ENCODE assay signal across 30 cellular contexts in the genomic region with DNA sequence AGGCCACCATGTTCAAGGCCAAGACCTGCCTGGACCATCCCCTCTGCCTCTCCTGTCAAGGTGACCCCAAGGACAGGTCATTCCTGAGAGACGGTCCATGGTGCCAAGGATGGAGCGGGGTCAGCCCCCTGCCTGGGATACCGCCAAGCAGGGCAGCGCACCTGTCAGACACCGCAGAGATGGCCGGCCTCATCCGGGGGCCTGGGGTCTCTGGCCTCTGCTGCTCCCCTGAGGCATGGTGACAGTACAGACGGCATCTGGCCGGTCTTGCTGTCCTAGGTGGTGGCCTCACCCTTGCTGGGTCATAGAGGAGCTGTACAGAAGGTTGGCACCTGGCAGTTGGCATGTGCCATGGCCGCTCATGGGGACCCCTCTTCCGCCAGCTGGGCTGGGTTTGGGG.
"Had no signal": no experiment of that assay in that cellular context is flagged by ENCODE, and none has a peak within 500 bp of the region (broad histone marks: within the 10 kb centered on the region; RNA-seq: fewer than 3 reads in every experiment).

No MANE protein-coding gene starts in this region.

- DNase-seq: activated B cell treated with CpG ODN at 0.5 μM for 24 hours; activated CD4-positive, alpha-beta T cell treated with anti-CD3 and anti-CD28 coated beads for 48 hours; activated CD4-positive, alpha-beta T cell treated with anti-CD3 and anti-CD28 coated beads, Interleukin-2, amount 50 U/mL, for 1 hour; activated CD4-positive, alpha-beta T cell treated with anti-CD3 and anti-CD28 coated beads, Interleukin-2, amount 50 U/mL, for 48 hours; activated CD8-positive, alpha-beta memory T cell treated with anti-CD3 and anti-CD28 coated beads for 24 hours; activated CD8-positive, alpha-beta T cell treated with anti-CD3 and anti-CD28 coated beads for 36 hours; activated effector memory CD4-positive, alpha-beta T cell treated with anti-CD3 and anti-CD28 coated beads, Interleukin-2, amount 50 U/mL, for 16 hours; activated naive CD4-positive, alpha-beta T cell treated with anti-CD3 and anti-CD28 coated beads for 36 hours; activated naive CD8-positive, alpha-beta T cell treated with anti-CD3 and anti-CD28 coated beads for 36 hours; activated naive CD8-positive, alpha-beta T cell treated with anti-CD3 and anti-CD28 coated beads, Interleukin-2, amount 50 U/mL, for 24 hours; activated T-cell treated with anti-CD3 and anti-CD28 coated beads, Interleukin-2, amount 50 U/mL, for 1 hour; activated T-cell treated with anti-CD3 and anti-CD28 coated beads, Interleukin-2, amount 50 U/mL, for 48 hours; adrenal gland; amygdala; aorta; body of pancreas; caudate nucleus; cortex of kidney; dermis blood vessel endothelial cell; effector CD4-positive, alpha-beta T cell; effector memory CD8-positive, alpha-beta T cell; erythroblast; foreskin keratinocyte; head of caudate nucleus; T1000; WERI-Rb-1 had no signal

- H3K9me3 ChIP-seq: adrenal gland, body of pancreas, esophagus muscularis mucosa, gastroesophageal sphincter had no signal

- H3K27me3 ChIP-seq: adrenal gland, body of pancreas, esophagus muscularis mucosa, foreskin keratinocyte, gastroesophageal sphincter had no signal

- FAIRE-seq: colon had no signal

- H3K4me1 ChIP-seq: body of pancreas had no signal

- ATAC-seq: activated CD4-positive, CD25-positive, alpha-beta regulatory T cell treated with anti-CD3 and anti-CD28 coated beads, Interleukin-2, amount 50 U/mL, for 24 hours; activated CD8-positive, alpha-beta T cell treated with anti-CD3 and anti-CD28 coated beads for 36 hours; activated naive CD8-positive, alpha-beta T cell treated with anti-CD3 and anti-CD28 coated beads, Interleukin-2, amount 50 U/mL, for 24 hours; body of pancreas; effector memory CD8-positive, alpha-beta T cell; foreskin keratinocyte; gastroesophageal sphincter had no signal

- H3K27ac ChIP-seq: adrenal gland, body of pancreas, esophagus muscularis mucosa, foreskin keratinocyte, gastroesophageal sphincter, WERI-Rb-1 had no signal

- H3K4me3 ChIP-seq: adrenal gland, body of pancreas, esophagus muscularis mucosa, gastroesophageal sphincter had no signal
